In the genomic region with DNA sequence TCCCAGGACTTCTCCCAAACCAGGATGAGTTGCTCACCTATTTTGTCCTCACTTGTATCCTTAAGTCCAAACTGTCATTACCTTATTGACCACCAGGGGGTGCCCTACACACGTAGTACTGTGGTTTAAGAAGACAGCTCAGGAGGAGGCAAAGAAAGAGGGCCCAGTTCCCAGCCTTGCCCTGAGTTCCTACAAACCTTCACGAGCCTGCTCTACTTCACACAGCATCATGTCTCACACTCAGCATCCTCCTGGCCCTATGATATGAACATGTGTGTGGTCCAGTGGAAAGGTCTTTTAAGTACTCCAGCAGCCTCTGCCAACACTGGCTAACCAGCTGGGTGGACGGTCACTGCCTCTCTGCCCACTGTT, we compare ENCODE assay signal across 8 cellular contexts. TPM values are rescaled to one million over a fixed set of nuclear protein-coding genes. Genes with fewer than 3 reads are reported as not detected.
DNase-seq lines count a peak whose midpoint lies in the region; ATAC-seq, FAIRE-seq and TF ChIP-seq lines count a peak whose summit lies in the region.

No MANE protein-coding gene starts in this region.

- ATAC-seq in natural killer cell treated with Interleukin-12 subunit alpha and Interleukin-12 subunit beta and Interleukin-15 and Interleukin-18, amount 100 ng/mL, for 72 hours, result peak; percentile 63 to 67
- ATAC-seq in GM21737 (IDR thresholded peaks at IDR 0.05; ENCODE audit: unreplicated experiment), result no peak

- peak overlapping the region; percentile 57 to 68 (median 62) for H3K27ac ChIP-seq in esophagus muscularis mucosa (replicated peaks in 1 of 4)

- H3K9me3 ChIP-seq in esophagus muscularis mucosa, result no peaks in the 10 kb centered on the region

- H3K27ac Mint-ChIP-seq in natural killer cell treated with Interleukin-12 subunit alpha and Interleukin-12 subunit beta and Interleukin-15 and Interleukin-18, amount 100 ng/mL, for 72 hours, result peak overlapping the region in 1 of 2 donors; percentile 26
- H3K27ac Mint-ChIP-seq in stimulated activated naive CD8-positive, alpha-beta T cell treated with anti-CD3 and anti-CD28 coated beads, Interleukin-15, Interleukin-2, amounts not matched to agents 100 ng/mL and 50 ng/mL, for 24 hours, result peak overlapping the region; percentile 29

- no peaks in the 10 kb centered on the region for H3K27me3 ChIP-seq in esophagus muscularis mucosa

- DNase-seq in DMS79 treated with DMSO at 0.1 percent for 48 hours (lab: John Stamatoyannopoulos, UW) (peak; percentile 81), LoVo (ENCODE audit: low spot score) (peak; percentile 86), RCC 7860 (ENCODE audit: low spot score) (peak; percentile 62), esophagus muscularis mucosa (ENCODE audit: extremely low spot score) (peak; percentile 99)
- peak; percentile 65 for DNase-seq in activated T-cell treated with anti-CD3 and anti-CD28 coated beads, Interleukin-2, amount 50 U/mL, for 1 hour
- DNase-seq in natural killer cell treated with Interleukin-12 subunit alpha and Interleukin-12 subunit beta and Interleukin-15 and Interleukin-18, amount 100 ng/mL, for 72 hours (ENCODE audit: low spot score), result peak; percentile 91

- FAIRE-seq in RCC 7860 (lab: Jason Lieb, UNC), result no peak

- H3K4me1 ChIP-seq in esophagus muscularis mucosa, result peaks cover 25 to 44% (median 38%) of the 10 kb centered on the region in 4 donors

- peaks cover 0 to 5% of the 10 kb centered on the region in 2 donors for H3K27me3 Mint-ChIP-seq in natural killer cell treated with Interleukin-12 subunit alpha and Interleukin-12 subunit beta and Interleukin-15 and Interleukin-18, amount 100 ng/mL, for 72 hours
- H3K27me3 Mint-ChIP-seq in stimulated activated naive CD8-positive, alpha-beta T cell treated with anti-CD3 and anti-CD28 coated beads, Interleukin-15, Interleukin-2, amounts not matched to agents 100 ng/mL and 50 ng/mL, for 24 hours, result no peaks in the 10 kb centered on the region

- peak; percentile 89 to 97 (median 90) for TF ChIP-seq CTCF in esophagus muscularis mucosa (IDR thresholded peaks at IDR 0.05)

- no peak for TF ChIP-seq POLR2A in esophagus muscularis mucosa (IDR thresholded peaks at IDR 0.05; ENCODE audit: low read depth)

- H3K9me3 Mint-ChIP-seq in natural killer cell treated with Interleukin-12 subunit alpha and Interleukin-12 subunit beta and Interleukin-15 and Interleukin-18, amount 100 ng/mL, for 72 hours, result no peaks in the 10 kb centered on the region
- no peaks in the 10 kb centered on the region for H3K9me3 Mint-ChIP-seq in stimulated activated naive CD8-positive, alpha-beta T cell treated with anti-CD3 and anti-CD28 coated beads, Interleukin-15, Interleukin-2, amounts not matched to agents 100 ng/mL and 50 ng/mL, for 24 hours

- WGBS in esophagus muscularis mucosa, result 17% methylated on average over 3 of the region's 3 CpGs

- H3K4me3 Mint-ChIP-seq in natural killer cell treated with Interleukin-12 subunit alpha and Interleukin-12 subunit beta and Interleukin-15 and Interleukin-18, amount 100 ng/mL, for 72 hours, result no peak overlapping the region
- H3K4me3 Mint-ChIP-seq in stimulated activated naive CD8-positive, alpha-beta T cell treated with anti-CD3 and anti-CD28 coated beads, Interleukin-15, Interleukin-2, amounts not matched to agents 100 ng/mL and 50 ng/mL, for 24 hours, result no peak overlapping the region

- intact Hi-C loops in esophagus muscularis mucosa (cut with DNase I), result loop anchor here (1.0 kb wide), 1 partner anchor 115 kb away; no protein-coding TSS in a partner anchor

- no peak overlapping the region for H3K4me3 ChIP-seq in esophagus muscularis mucosa

- peaks cover 0 to 3% (median 0%) of the 10 kb centered on the region in 4 donors for H3K36me3 ChIP-seq in esophagus muscularis mucosa

- H3K4me1 Mint-ChIP-seq in natural killer cell treated with Interleukin-12 subunit alpha and Interleukin-12 subunit beta and Interleukin-15 and Interleukin-18, amount 100 ng/mL, for 72 hours (ENCODE audit: low read depth in 2 of 2), result peaks cover 35 to 38% of the 10 kb centered on the region in 2 donors
- peaks cover 38% of the 10 kb centered on the region for H3K4me1 Mint-ChIP-seq in stimulated activated naive CD8-positive, alpha-beta T cell treated with anti-CD3 and anti-CD28 coated beads, Interleukin-15, Interleukin-2, amounts not matched to agents 100 ng/mL and 50 ng/mL, for 24 hours (ENCODE audit: low read depth)

- no peak for TF ChIP-seq EP300 in esophagus muscularis mucosa (IDR thresholded peaks at IDR 0.05)

- peaks cover 11% of the 10 kb centered on the region for H3K36me3 Mint-ChIP-seq in natural killer cell treated with Interleukin-12 subunit alpha and Interleukin-12 subunit beta and Interleukin-15 and Interleukin-18, amount 100 ng/mL, for 72 hours
- peaks cover 19% of the 10 kb centered on the region for H3K36me3 Mint-ChIP-seq in stimulated activated naive CD8-positive, alpha-beta T cell treated with anti-CD3 and anti-CD28 coated beads, Interleukin-15, Interleukin-2, amounts not matched to agents 100 ng/mL and 50 ng/mL, for 24 hours (ENCODE audit: low read depth)

RNA-seq across cellular contexts. Expression of gene ZNF784, which starts 8.1 kb away (rescaled TPM):
- total RNA-seq in esophagus muscularis mucosa, result 1 to 10 TPM; 2.5 to 6.3 (median 4.0) TPM
- total RNA-seq in natural killer cell treated with Interleukin-12 subunit alpha and Interleukin-12 subunit beta and Interleukin-15 and Interleukin-18, amount 100 ng/mL, for 72 hours, result 1 to 10 TPM; 2.6 to 4.5 TPM

RNA-seq across cellular contexts. Expression of gene ZNF580, which starts 8.4 kb away (rescaled TPM):
- total RNA-seq in esophagus muscularis mucosa, result 10 to 100 TPM; 38.3 to 66.8 (median 43.1) TPM
- total RNA-seq in natural killer cell treated with Interleukin-12 subunit alpha and Interleukin-12 subunit beta and Interleukin-15 and Interleukin-18, amount 100 ng/mL, for 72 hours, result 10 to 100 TPM; 35.7 to 39.5 TPM

RNA-seq across cellular contexts. Expression of gene ZNF581, which starts 11.0 kb away (rescaled TPM):
- 10 to 100 TPM; 13.3 to 26.6 (median 18.2) TPM for total RNA-seq in esophagus muscularis mucosa
- total RNA-seq in natural killer cell treated with Interleukin-12 subunit alpha and Interleukin-12 subunit beta and Interleukin-15 and Interleukin-18, amount 100 ng/mL, for 72 hours, result 10 to 100 TPM; 15.1 to 27.6 TPM

RNA-seq across cellular contexts. Expression of gene CCDC106, which starts 15.6 kb away (rescaled TPM):
- 10 to 100 TPM in 3 of 4 donors, 1 to 10 TPM in 1; 9.4 to 22.0 (median 19.2) TPM for total RNA-seq in esophagus muscularis mucosa
- 1 to 10 TPM; 1.9 to 3.3 TPM for total RNA-seq in natural killer cell treated with Interleukin-12 subunit alpha and Interleukin-12 subunit beta and Interleukin-15 and Interleukin-18, amount 100 ng/mL, for 72 hours

RNA-seq across cellular contexts. Expression of gene U2AF2, which starts 22.4 kb away (rescaled TPM):
- total RNA-seq in esophagus muscularis mucosa, result 100 to 1,000 TPM in 2 of 4 donors, 10 to 100 TPM in 2; 80.4 to 122 (median 104) TPM
- total RNA-seq in natural killer cell treated with Interleukin-12 subunit alpha and Interleukin-12 subunit beta and Interleukin-15 and Interleukin-18, amount 100 ng/mL, for 72 hours, result 100 to 1,000 TPM; 266 to 434 TPM
